Comparison of ENCODE assay signal across 18 cellular contexts in the genomic region with DNA sequence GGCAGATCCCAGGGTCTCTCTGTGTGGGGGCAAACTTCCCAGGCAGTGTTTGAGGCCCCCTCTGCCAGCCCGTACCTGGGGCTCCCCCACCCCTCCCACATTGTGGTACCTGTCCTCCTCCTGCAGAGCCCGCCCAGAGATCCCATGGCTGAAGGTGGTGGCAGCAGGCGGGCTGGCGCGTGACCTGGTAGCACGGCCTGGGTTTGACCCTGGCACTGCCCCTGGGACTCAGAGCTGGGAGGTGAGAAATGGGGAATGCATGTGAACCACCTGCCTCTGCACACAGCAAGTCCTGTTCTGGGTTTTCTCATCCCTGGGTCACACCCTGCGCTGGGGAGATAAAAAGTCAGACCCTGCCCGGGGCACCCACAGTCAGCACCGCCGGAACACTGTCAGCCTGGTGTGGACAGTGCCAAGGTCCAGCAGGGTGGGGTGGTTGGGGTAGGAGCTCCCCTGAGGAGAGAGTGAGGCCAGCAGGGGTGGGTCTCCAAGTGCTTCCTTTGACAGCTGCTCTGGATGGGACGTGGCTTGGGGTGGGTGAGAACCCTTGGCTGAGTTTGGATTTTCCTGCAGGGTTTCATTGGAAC. TPM values are rescaled to one million over a fixed set of nuclear protein-coding genes. Genes with fewer than 3 reads are reported as not detected.
A peak's percentile ranks its signal among the peaks of the same experiment; 100 is the strongest.
DNase-seq lines count a peak whose midpoint lies in the region; ATAC-seq, FAIRE-seq and TF ChIP-seq lines count a peak whose summit lies in the region.
"Had no signal": no experiment of that assay in that cellular context is flagged by ENCODE, and none has a peak within 500 bp of the region (broad histone marks: within the 10 kb centered on the region; RNA-seq: fewer than 3 reads in every experiment).

No MANE protein-coding gene starts in this region.

- no peak for TF ChIP-seq RAD21 in GM12878 (IDR thresholded peaks at IDR 0.05; ENCODE audit: insufficient read depth, low read depth, low read length)

- no peak overlapping the region for H3K27ac Mint-ChIP-seq in CD4-positive, CD25-positive, alpha-beta regulatory T cell
- H3K27ac Mint-ChIP-seq in naive B cell = peak overlapping the region in 4 of 6 donors; percentile 14 to 92 (median 69)
- H3K27ac Mint-ChIP-seq: activated CD8-positive, alpha-beta T cell treated with anti-CD3 and anti-CD28 coated beads, Interleukin-2, amount 10 ng/mL, durations not matched to agents 7 days and 5 days had no signal

- no TSS peak for BruUV-seq in GM12878 (replicated peaks; lab: Mats Ljungman, UMichigan)

- RAD21 ChIA-PET in GM12878 (lab: Charles Lee; ENCODE audit: unreplicated experiment) = interaction anchor here (0.7 to 3.8 kb wide), 17 partner anchors 8 to 273 kb away, joined by 3 to 58 read pairs (median 5); a partner anchor contains a TSS

- no peak for FAIRE-seq in GM12878 (lab: Jason Lieb, UNC)
- FAIRE-seq: G401.6 had no signal

- in situ Hi-C loops in GM12878 (cut with MboI) = no loop called here

- no peak overlapping the region for H3K4me3 ChIP-seq in CD4-positive, CD25-positive, alpha-beta regulatory T cell (ENCODE audit: low read depth, low read length)
- H3K4me3 ChIP-seq in HEK293 (ENCODE audit: low read depth, low read length) = no peak overlapping the region
- H3K4me3 ChIP-seq in GM12878 = no peak overlapping the region
- H3K4me3 ChIP-seq in BE2C (ENCODE audit: low read depth, low read length) = no peak overlapping the region

- ATAC-seq in CD4-positive, CD25-positive, alpha-beta regulatory T cell (ENCODE audit: low read depth in 2 of 2) = no peak
- ATAC-seq in GM12878 (no peak), naive B cell (ENCODE audit: low read depth in 2 of 2) (no peak), GM18909 (IDR thresholded peaks at IDR 0.05; ENCODE audit: poor library complexity, unreplicated experiment) (no peak)
- ATAC-seq: activated CD8-positive, alpha-beta T cell treated with anti-CD3 and anti-CD28 coated beads, Interleukin-2, amount 10 ng/mL, durations not matched to agents 7 days and 5 days; activated naive CD4-positive, alpha-beta T cell treated with anti-CD3 and anti-CD28 coated beads, Interleukin-2, amount 50 U/mL, for 72 hours had no signal

- CTCF ChIA-PET in HEK293 (lab: Yijun Ruan, JAX) (interaction anchor here (0.6 to 1.3 kb wide), 3 partner anchors 17 to 56 kb away, joined by 3 to 4 read pairs (median 3); no protein-coding TSS in a partner anchor), GM12878 (lab: Yijun Ruan, JAX) (interaction anchor here (0.6 to 4.0 kb wide), 15 partner anchors 8 to 340 kb away, joined by 3 to 83 read pairs (median 5); a partner anchor contains a TSS)

- H3K9me3 Mint-ChIP-seq in CD4-positive, CD25-positive, alpha-beta regulatory T cell = no peaks in the 10 kb centered on the region
- H3K9me3 Mint-ChIP-seq in naive B cell = no peaks in the 10 kb centered on the region
- H3K9me3 Mint-ChIP-seq: activated naive CD4-positive, alpha-beta T cell treated with anti-CD3 and anti-CD28 coated beads, Interleukin-2, amount 50 U/mL, for 72 hours had no signal

- POLR2A ChIA-PET in HEK293 (lab: Yijun Ruan, JAX) (interaction anchor here (1.3 kb wide), 1 partner anchor 30 kb away, joined by 3 read pairs; no protein-coding TSS in a partner anchor), GM12878 (lab: Charles Lee) (interaction anchor here (0.9 to 2.9 kb wide), 5 partner anchors 9 to 32 kb away, joined by 3 to 15 read pairs (median 6); a partner anchor contains a TSS)

- H2AFZ ChIP-seq in GM12878 (ENCODE audit: control insufficient read depth, low read depth, low read length) = no peak overlapping the region

- TF ChIP-seq EP300 in GM12878 (IDR thresholded peaks at IDR 0.05; ENCODE audit: borderline replicate concordance in 1 of 2, control insufficient read depth in 1 of 2, low read depth in 2 of 2, low read length in 2 of 2) = no peak

- no peaks in the 10 kb centered on the region for H3K9me3 ChIP-seq in CD4-positive, CD25-positive, alpha-beta regulatory T cell (ENCODE audit: control insufficient read depth in 2 of 2, low read length in 2 of 2)
- H3K9me3 ChIP-seq in HEK293 (ENCODE audit: control insufficient read depth, insufficient read depth, low read depth, low read length) (no peaks in the 10 kb centered on the region), GM12878 (replicated peaks; ENCODE audit: control insufficient read depth, insufficient read depth, low read length) (no peaks in the 10 kb centered on the region), BE2C (no peaks in the 10 kb centered on the region)

- no peak for TF ChIP-seq CTCF in HEK293 (tag by site-specific recombination; IDR thresholded peaks at IDR 0.05)
- TF ChIP-seq CTCF in GM12878 (IDR thresholded peaks at IDR 0.05 in 2 of 3, conservative IDR thresholded peaks at IDR 0.05 in 1 of 3; ENCODE audit: control insufficient read depth in 2 of 3, extremely low read depth in 1 of 3, insufficient read depth in 1 of 3, low read depth in 3 of 3, low read length in 3 of 3) = no peak
- TF ChIP-seq CTCF in BE2C (IDR thresholded peaks at IDR 0.05; ENCODE audit: low read depth, low read length) = no peak

- no peak for DNase-seq in CD4-positive, CD25-positive, alpha-beta regulatory T cell
- no peak for DNase-seq in GM12878 (ENCODE audit: low read depth, low spot score)
- no peak for DNase-seq in naive B cell
- no peak for DNase-seq in HuH-7 (ENCODE audit: low spot score)
- no peak for DNase-seq in BE2C
- DNase-seq in amygdala (lab: John Stamatoyannopoulos, UW) = no peak
- DNase-seq: activated CD8-positive, alpha-beta T cell treated with anti-CD3 and anti-CD28 coated beads, Interleukin-2, amount 10 ng/mL, durations not matched to agents 7 days and 5 days; kidney glomerular epithelial cell; stimulated activated CD4-positive, alpha-beta T cell treated with anti-CD3 and anti-CD28 coated beads, Interleukin-4, amount 100 ng/mL, for 24 hours; stimulated activated naive CD4-positive, alpha-beta T cell treated with Interleukin-2 at 50 U/mL for 16 hours had no signal

- peaks cover 20% of the 10 kb centered on the region for H3K27me3 Mint-ChIP-seq in CD4-positive, CD25-positive, alpha-beta regulatory T cell
- peaks cover 4 to 30% (median 22%) of the 10 kb centered on the region in 3 donors for H3K27me3 Mint-ChIP-seq in naive B cell

- no peaks in the 10 kb centered on the region for H3K79me2 ChIP-seq in GM12878 (ENCODE audit: control insufficient read depth, insufficient read depth, low read length)

- WGBS in GM12878 (ENCODE audit: insufficient coverage, insufficient replicate concordance, low lambda C conversion rate, missing lambda C conversion rate) = 60% methylated on average over 10 of the region's 11 CpGs

- no peaks in the 10 kb centered on the region for H3K27me3 ChIP-seq in CD4-positive, CD25-positive, alpha-beta regulatory T cell (ENCODE audit: control insufficient read depth, insufficient read depth, low read length)
- no peaks in the 10 kb centered on the region for H3K27me3 ChIP-seq in GM12878 (replicated peaks in 1 of 2; ENCODE audit: control insufficient read depth in 2 of 2, insufficient read depth in 2 of 2, low read length in 1 of 2)
- peaks cover 16% of the 10 kb centered on the region for H3K27me3 ChIP-seq in BE2C

- peak overlapping the region; percentile 68 for H3K4me2 ChIP-seq in GM12878 (ENCODE audit: control insufficient read depth, insufficient read depth)

- H3K36me3 Mint-ChIP-seq in CD4-positive, CD25-positive, alpha-beta regulatory T cell = no peaks in the 10 kb centered on the region
- H3K36me3 Mint-ChIP-seq in naive B cell = no peaks in the 10 kb centered on the region
- H3K36me3 Mint-ChIP-seq: activated naive CD4-positive, alpha-beta T cell treated with anti-CD3 and anti-CD28 coated beads, Interleukin-2, amount 50 U/mL, for 72 hours had no signal

- no peak for TF ChIP-seq POLR2A in GM12878 (IDR thresholded peaks at IDR 0.05; ENCODE audit: low read depth, low read length)

- peak overlapping the region in 3 of 4 donors; percentile 15 to 81 (median 60) for H3K4me3 Mint-ChIP-seq in CD4-positive, CD25-positive, alpha-beta regulatory T cell
- H3K4me3 Mint-ChIP-seq in naive B cell = peak overlapping the region in 7 of 8 donors; percentile 68 to 84 (median 76)

- H4K20me1 ChIP-seq in GM12878 (ENCODE audit: control insufficient read depth, insufficient read depth) = no peaks in the 10 kb centered on the region

- H3K27ac ChIP-seq in CD4-positive, CD25-positive, alpha-beta regulatory T cell (ENCODE audit: insufficient read depth, low read length, poor library complexity, severe bottlenecking) = no peak overlapping the region
- no peak overlapping the region for H3K27ac ChIP-seq in HEK293 (ENCODE audit: extremely low read depth, low read depth, low read length)
- H3K27ac ChIP-seq in GM12878 (ENCODE audit: control insufficient read depth, insufficient read depth) = no peak overlapping the region; the same call in 1 of the 2 replicates
- H3K27ac ChIP-seq: epithelial cell of prostate, HL-60 had no signal

- peak overlapping the region; percentile 20; the same call in 1 of the 2 replicates for H3K9ac ChIP-seq in GM12878 (ENCODE audit: control insufficient read depth, insufficient read depth, low read length)

- intact Hi-C loops in GM12878 (cut with micrococcal nuclease; ENCODE audit: unreplicated experiment) = loop anchor here (2.0 kb wide), 1 partner anchor 259 kb away; no protein-coding TSS in a partner anchor

- peaks cover 21% of the 10 kb centered on the region for H3K4me1 ChIP-seq in CD4-positive, CD25-positive, alpha-beta regulatory T cell (ENCODE audit: control insufficient read depth, insufficient read depth, low read length, poor library complexity, severe bottlenecking)
- H3K4me1 ChIP-seq in HEK293 (ENCODE audit: control insufficient read depth, insufficient read depth, low read length) (no peaks in the 10 kb centered on the region), GM12878 (ENCODE audit: control insufficient read depth, insufficient read depth, low read length) (peaks cover 21% of the 10 kb centered on the region), BE2C (no peaks in the 10 kb centered on the region)

- peaks cover 0 to 7% (median 3%) of the 10 kb centered on the region in 4 donors for H3K4me1 Mint-ChIP-seq in CD4-positive, CD25-positive, alpha-beta regulatory T cell
- H3K4me1 Mint-ChIP-seq in naive B cell = peaks cover 9 to 29% (median 19%) of the 10 kb centered on the region in 3 donors

- H3K36me3 ChIP-seq in CD4-positive, CD25-positive, alpha-beta regulatory T cell (ENCODE audit: control insufficient read depth, insufficient read depth, low read length) = no peaks in the 10 kb centered on the region
- H3K36me3 ChIP-seq in HEK293 (ENCODE audit: control insufficient read depth in 2 of 2, insufficient read depth in 1 of 2, low read length in 2 of 2) (peaks cover 0 to 29% of the 10 kb centered on the region in 2 experiments; a peak in 1 of 3 replicates), GM12878 (ENCODE audit: control insufficient read depth in 2 of 2, insufficient read depth in 2 of 2, low read length in 1 of 2) (no peaks in the 10 kb centered on the region; a peak in 2 of 4 replicates), BE2C (no peaks in the 10 kb centered on the region)

- SMC1A ChIA-PET in GM12878 (lab: Charles Lee; ENCODE audit: uncharacterized antibody, unreplicated experiment) = interaction anchor here (0.8 to 3.6 kb wide), 13 partner anchors 8 to 90 kb away, joined by 3 to 24 read pairs (median 4); a partner anchor contains a TSS

RNA-seq across cellular contexts. Expression of a gene that starts 11.8 kb away (rescaled TPM):
- total RNA-seq in CD4-positive, CD25-positive, alpha-beta regulatory T cell = 4.2 TPM
- polyA plus RNA-seq in CD4-positive, CD25-positive, alpha-beta regulatory T cell = under 1 TPM in 3 of 4 donors, not detected in 1; 0.06 to 0.38 (median 0.21) TPM
- total RNA-seq in GM12878 (2013; cell fraction: nucleolus; rRNA removed) = 203 and 241 TPM in 2 replicates
- total RNA-seq in GM12878 (2014; rRNA removed) (10.0 and 11.0 TPM in 2 replicates), GM12878 (2014; rRNA removed; fragmentation: Illumina TruSeq; extraction: Trizol) (3.1 and 3.6 TPM in 2 replicates), GM12878 (2021) (40.4 and 41.8 TPM in 2 replicates)
- 16.8 TPM for polyA plus RNA-seq in GM12878 (2011; ENCODE audit: low read depth)
- polyA plus RNA-seq in GM12878 (2011; rRNA removed) (13.3 and 21.7 TPM in 2 replicates), GM12878 (2014; fragmentation: Illumina TruSeq; extraction: Trizol) (5.0 and 6.3 TPM in 2 replicates), GM12878 (2014; fragmentation: Nextera tagmentation; extraction: Ambion mirVana) (under 1 TPM; 0.02 TPM), GM12878 (2014; rRNA removed) (23.7 and 25.1 TPM in 2 replicates), GM12878 (2016; fragmentation: Nextera tagmentation; extraction: Ambion mirVana) (under 1 TPM; 0.95 to 0.96 TPM), naive B cell (ENCODE audit: low read depth in 6 of 6) (under 1 TPM in 2 of 6 donors, not detected in 4; 0.04 to 0.52 TPM)
- polyA plus RNA-seq in GM12878 (2011; cell fraction: cytosol; rRNA removed) = 32.2 and 37.6 TPM in 2 replicates
- 468 and 475 TPM in 2 replicates for polyA plus RNA-seq in GM12878 (2011; cell fraction: nucleus; rRNA removed)
- 33.2 and 37.4 TPM in 2 replicates for polyA plus RNA-seq in GM12878 (2012)
- 27.1 and 40.5 TPM in 2 replicates for polyA minus RNA-seq in GM12878 (2011; rRNA and poly(A)+ RNA removed)
- 25.4 and 29.5 TPM in 2 replicates for polyA minus RNA-seq in GM12878 (2011; cell fraction: cytosol; rRNA and poly(A)+ RNA removed)
- 65.0 and 71.8 TPM in 2 replicates for polyA minus RNA-seq in GM12878 (2011; cell fraction: nucleus; rRNA and poly(A)+ RNA removed)
- polyA plus RNA-seq in BE2C (2012; ENCODE audit: insufficient read depth, insufficient read length, low read depth) = 58.7 TPM

RNA-seq across cellular contexts. Expression of a gene that starts 18.5 kb away (rescaled TPM):
- 76.7 TPM for total RNA-seq in CD4-positive, CD25-positive, alpha-beta regulatory T cell
- 100 to 1,000 TPM; 174 to 489 (median 295) TPM for polyA plus RNA-seq in CD4-positive, CD25-positive, alpha-beta regulatory T cell
- total RNA-seq in GM12878 (2013; cell fraction: nucleolus; rRNA removed) = 7.8 and 8.2 TPM in 2 replicates
- total RNA-seq in GM12878 (2014; rRNA removed) (357 and 384 TPM in 2 replicates), GM12878 (2014; rRNA removed; fragmentation: Illumina TruSeq; extraction: Trizol) (72.7 and 74.1 TPM in 2 replicates), GM12878 (2021) (282 and 338 TPM in 2 replicates)
- 95.7 TPM for polyA plus RNA-seq in GM12878 (2011; ENCODE audit: low read depth)
- polyA plus RNA-seq in GM12878 (2011; rRNA removed) (108 and 314 TPM in 2 replicates), GM12878 (2014; fragmentation: Illumina TruSeq; extraction: Trizol) (1.3 and 7.8 TPM in 2 replicates), GM12878 (2014; fragmentation: Nextera tagmentation; extraction: Ambion mirVana) (100 to 1,000 TPM in 1 of 2 experiments, 10 to 100 TPM in 1; 68.9 to 126 TPM), GM12878 (2014; rRNA removed) (378 and 409 TPM in 2 replicates), GM12878 (2016; fragmentation: Nextera tagmentation; extraction: Ambion mirVana) (100 to 1,000 TPM; 266 to 307 TPM), naive B cell (ENCODE audit: low read depth in 6 of 6) (100 to 1,000 TPM in 4 of 6 donors, 10 to 100 TPM in 2; 55.1 to 183 (median 124) TPM)
- polyA plus RNA-seq in GM12878 (2011; cell fraction: cytosol; rRNA removed) = 516 and 935 TPM in 2 replicates
- 365 and 403 TPM in 2 replicates for polyA plus RNA-seq in GM12878 (2011; cell fraction: nucleus; rRNA removed)
- polyA plus RNA-seq in GM12878 (2012) = 362 and 375 TPM in 2 replicates
- 73.1 and 231 TPM in 2 replicates for polyA minus RNA-seq in GM12878 (2011; rRNA and poly(A)+ RNA removed)
- polyA minus RNA-seq in GM12878 (2011; cell fraction: cytosol; rRNA and poly(A)+ RNA removed) = 81.3 and 93.7 TPM in 2 replicates
- 59.8 and 76.6 TPM in 2 replicates for polyA minus RNA-seq in GM12878 (2011; cell fraction: nucleus; rRNA and poly(A)+ RNA removed)
- 33.8 TPM for polyA plus RNA-seq in BE2C (2012; ENCODE audit: insufficient read depth, insufficient read length, low read depth)

RNA-seq across cellular contexts. Expression of a gene that starts 31.9 kb away (rescaled TPM):
- total RNA-seq in CD4-positive, CD25-positive, alpha-beta regulatory T cell = 25.9 TPM
- 1 to 10 TPM in 2 of 4 donors, under 1 TPM in 1, not detected in 1; 0.21 to 1.3 (median 1.1) TPM for polyA plus RNA-seq in CD4-positive, CD25-positive, alpha-beta regulatory T cell
- total RNA-seq in GM12878 (2013; cell fraction: nucleolus; rRNA removed) = 1.2 and 2.2 TPM in 2 replicates
- total RNA-seq in GM12878 (2014; rRNA removed) (0.73 and 0.76 TPM in 2 replicates), GM12878 (2014; rRNA removed; fragmentation: Illumina TruSeq; extraction: Trizol) (not detected in 2 replicates), GM12878 (2021) (0.97 and 1.2 TPM in 2 replicates)
- 0.45 TPM for polyA plus RNA-seq in GM12878 (2011; ENCODE audit: low read depth)
- polyA plus RNA-seq in GM12878 (2011; rRNA removed) (0.62 and 1.7 TPM in 2 replicates), GM12878 (2014; fragmentation: Illumina TruSeq; extraction: Trizol) (not detected in 2 replicates), GM12878 (2014; fragmentation: Nextera tagmentation; extraction: Ambion mirVana) (not detected), GM12878 (2014; rRNA removed) (0.75 and 0.85 TPM in 2 replicates), GM12878 (2016; fragmentation: Nextera tagmentation; extraction: Ambion mirVana) (under 1 TPM in 1 of 2 experiments, not detected in 1; 0.44 TPM), naive B cell (ENCODE audit: low read depth in 6 of 6) (under 1 TPM in 2 of 6 donors, not detected in 4; 0.45 to 0.64 TPM)
- polyA plus RNA-seq in GM12878 (2011; cell fraction: cytosol; rRNA removed) = 5.7 and 9.0 TPM in 2 replicates
- 26.7 and 31.4 TPM in 2 replicates for polyA plus RNA-seq in GM12878 (2011; cell fraction: nucleus; rRNA removed)
- polyA plus RNA-seq in GM12878 (2012) = 0.47 and 2.2 TPM in 2 replicates
- polyA minus RNA-seq in GM12878 (2011; rRNA and poly(A)+ RNA removed) = 0.41 TPM in 1 of 2 replicates, not detected in the other
- 2.3 and 3.1 TPM in 2 replicates for polyA minus RNA-seq in GM12878 (2011; cell fraction: cytosol; rRNA and poly(A)+ RNA removed)
- 3.3 and 3.7 TPM in 2 replicates for polyA minus RNA-seq in GM12878 (2011; cell fraction: nucleus; rRNA and poly(A)+ RNA removed)
- 0.99 TPM for polyA plus RNA-seq in BE2C (2012; ENCODE audit: insufficient read depth, insufficient read length, low read depth)

RNA-seq across cellular contexts. Expression of a gene that starts 42.4 kb away (rescaled TPM):
- total RNA-seq in CD4-positive, CD25-positive, alpha-beta regulatory T cell = not detected
- not detected for polyA plus RNA-seq in CD4-positive, CD25-positive, alpha-beta regulatory T cell
- 0.33 TPM in 1 of 2 replicates, not detected in the other for total RNA-seq in GM12878 (2013; cell fraction: nucleolus; rRNA removed)
- total RNA-seq in GM12878 (2014; rRNA removed) (0.06 TPM in 1 of 2 replicates, not detected in the other), GM12878 (2014; rRNA removed; fragmentation: Illumina TruSeq; extraction: Trizol) (not detected in 2 replicates), GM12878 (2021) (not detected in 2 replicates)
- not detected for polyA plus RNA-seq in GM12878 (2011; ENCODE audit: low read depth)
- polyA plus RNA-seq in GM12878 (2011; rRNA removed) (not detected in 2 replicates), GM12878 (2014; fragmentation: Illumina TruSeq; extraction: Trizol) (not detected in 2 replicates), GM12878 (2014; fragmentation: Nextera tagmentation; extraction: Ambion mirVana) (not detected), GM12878 (2014; rRNA removed) (not detected in 2 replicates), GM12878 (2016; fragmentation: Nextera tagmentation; extraction: Ambion mirVana) (not detected), naive B cell (ENCODE audit: low read depth in 6 of 6) (not detected)
- polyA plus RNA-seq in GM12878 (2011; cell fraction: cytosol; rRNA removed) = not detected in 2 replicates
- not detected in 2 replicates for polyA plus RNA-seq in GM12878 (2011; cell fraction: nucleus; rRNA removed)
- polyA plus RNA-seq in GM12878 (2012) = 0.11 and 0.21 TPM in 2 replicates
- polyA minus RNA-seq in GM12878 (2011; rRNA and poly(A)+ RNA removed) = not detected in 2 replicates
- not detected in 2 replicates for polyA minus RNA-seq in GM12878 (2011; cell fraction: cytosol; rRNA and poly(A)+ RNA removed)
- not detected in 2 replicates for polyA minus RNA-seq in GM12878 (2011; cell fraction: nucleus; rRNA and poly(A)+ RNA removed)
- not detected for polyA plus RNA-seq in BE2C (2012; ENCODE audit: insufficient read depth, insufficient read length, low read depth)
- total RNA-seq: activated CD8-positive, alpha-beta T cell treated with anti-CD3 and anti-CD28 coated beads, Interleukin-2, amount 10 ng/mL, durations not matched to agents 7 days and 5 days; activated naive CD4-positive, alpha-beta T cell treated with anti-CD3 and anti-CD28 coated beads, Interleukin-2, amount 50 U/mL, for 72 hours; right cardiac atrium; Right ventricle myocardium inferior had no signal
- polyA plus RNA-seq: right cardiac atrium had no signal

RNA-seq across cellular contexts. Expression of a gene that starts 49.9 kb away (rescaled TPM):
- not detected for total RNA-seq in CD4-positive, CD25-positive, alpha-beta regulatory T cell
- polyA plus RNA-seq in CD4-positive, CD25-positive, alpha-beta regulatory T cell = not detected
- not detected in 2 replicates for total RNA-seq in GM12878 (2013; cell fraction: nucleolus; rRNA removed)
- total RNA-seq in GM12878 (2014; rRNA removed) (not detected in 2 replicates), GM12878 (2014; rRNA removed; fragmentation: Illumina TruSeq; extraction: Trizol) (not detected in 2 replicates), GM12878 (2021) (not detected in 2 replicates)
- not detected for polyA plus RNA-seq in GM12878 (2011; ENCODE audit: low read depth)
- polyA plus RNA-seq in GM12878 (2011; rRNA removed) (not detected in 2 replicates), GM12878 (2014; fragmentation: Illumina TruSeq; extraction: Trizol) (not detected in 2 replicates), GM12878 (2014; fragmentation: Nextera tagmentation; extraction: Ambion mirVana) (not detected), GM12878 (2014; rRNA removed) (not detected in 2 replicates), GM12878 (2016; fragmentation: Nextera tagmentation; extraction: Ambion mirVana) (not detected), naive B cell (ENCODE audit: low read depth in 6 of 6) (not detected)
- polyA plus RNA-seq in GM12878 (2011; cell fraction: cytosol; rRNA removed) = 0.02 TPM in 1 of 2 replicates, not detected in the other
- polyA plus RNA-seq in GM12878 (2011; cell fraction: nucleus; rRNA removed) = not detected in 2 replicates
- polyA plus RNA-seq in GM12878 (2012) = 0.30 and 0.38 TPM in 2 replicates
- not detected in 2 replicates for polyA minus RNA-seq in GM12878 (2011; rRNA and poly(A)+ RNA removed)
- polyA minus RNA-seq in GM12878 (2011; cell fraction: cytosol; rRNA and poly(A)+ RNA removed) = not detected in 2 replicates
- not detected in 2 replicates for polyA minus RNA-seq in GM12878 (2011; cell fraction: nucleus; rRNA and poly(A)+ RNA removed)
- not detected for polyA plus RNA-seq in BE2C (2012; ENCODE audit: insufficient read depth, insufficient read length, low read depth)
- total RNA-seq: activated CD8-positive, alpha-beta T cell treated with anti-CD3 and anti-CD28 coated beads, Interleukin-2, amount 10 ng/mL, durations not matched to agents 7 days and 5 days; activated naive CD4-positive, alpha-beta T cell treated with anti-CD3 and anti-CD28 coated beads, Interleukin-2, amount 50 U/mL, for 72 hours had no signal

Comparison
In these comparisons a context has a peak if more than half of its experiments do, and no peak if none do; other contexts are left out.
1. H3K27ac Mint-ChIP-seq: peak in naive B cell (4 of 6); none in CD4-positive, CD25-positive, alpha-beta regulatory T cell (0 of 3).